23 cellular contexts compared by ENCODE assay signal in genomic region chr10:13402016-13402415, GRCh38.
"Had no signal": no experiment of that assay in that cellular context is flagged by ENCODE, and none has a peak within 500 bp of the region (broad histone marks: within the 10 kb centered on the region; RNA-seq: fewer than 3 reads in every experiment).

No MANE protein-coding gene starts in this region.

- H3K27me3 ChIP-seq: esophagus muscularis mucosa, foreskin keratinocyte, heart left ventricle, tibial artery had no signal

- DNase-seq: activated CD4-positive, alpha-beta memory T cell treated with anti-CD3 and anti-CD28 coated beads for 36 hours; activated CD4-positive, alpha-beta T cell treated with anti-CD3 and anti-CD28 coated beads, Interleukin-2, amount 10 ng/mL, durations not matched to agents 24 days and 14 days; activated CD8-positive, alpha-beta memory T cell treated with anti-CD3 and anti-CD28 coated beads, Interleukin-2, amount 50 U/mL, for 4 hours; activated naive CD8-positive, alpha-beta T cell treated with anti-CD3 and anti-CD28 coated beads, Interleukin-2, amount 50 U/mL, for 24 hours; activated T-cell treated with anti-CD3 and anti-CD28 coated beads, Interleukin-2, amount 50 U/mL, for 1 hour; amygdala; foreskin keratinocyte; heart left ventricle; hypothalamus; left ventricle myocardium superior; retina; stimulated activated CD4-positive, alpha-beta T cell treated with anti-CD3 and anti-CD28 coated beads, Interleukin-1b, Interleukin-23, amount 100 ng/mL, for 48 hours; stimulated activated CD4-positive, alpha-beta T cell treated with anti-CD3 and anti-CD28 coated beads, Interleukin-4, amount 100 ng/mL, for 4 hours; stimulated activated CD8-positive, alpha-beta memory T cell treated with anti-CD3 and anti-CD28 coated beads, Interleukin-4, amount 100 ng/mL, for 48 hours; stimulated activated naive CD8-positive, alpha-beta T cell treated with anti-CD3 and anti-CD28 coated beads, Interleukin-15, amount 100 ng/mL, for 72 hours; SW 1271; T-helper 9 cell; tibial artery; WERI-Rb-1 had no signal

- H3K27ac ChIP-seq: esophagus muscularis mucosa, foreskin keratinocyte, heart left ventricle, tibial artery, WERI-Rb-1 had no signal

- H3K36me3 ChIP-seq: esophagus muscularis mucosa, heart left ventricle, tibial artery, WERI-Rb-1 had no signal

- H3K4me2 ChIP-seq: smooth muscle cell had no signal

- H3K9me3 ChIP-seq: heart left ventricle had no signal

- H3K4me1 ChIP-seq: esophagus muscularis mucosa, foreskin keratinocyte, heart left ventricle, tibial artery had no signal

- FAIRE-seq: bronchial epithelial cell, TTC549 had no signal

- H3K4me3 ChIP-seq: esophagus muscularis mucosa, heart left ventricle, smooth muscle cell, tibial artery had no signal
